Comparison of ENCODE assay signal across 1 cellular context in the genomic region with DNA sequence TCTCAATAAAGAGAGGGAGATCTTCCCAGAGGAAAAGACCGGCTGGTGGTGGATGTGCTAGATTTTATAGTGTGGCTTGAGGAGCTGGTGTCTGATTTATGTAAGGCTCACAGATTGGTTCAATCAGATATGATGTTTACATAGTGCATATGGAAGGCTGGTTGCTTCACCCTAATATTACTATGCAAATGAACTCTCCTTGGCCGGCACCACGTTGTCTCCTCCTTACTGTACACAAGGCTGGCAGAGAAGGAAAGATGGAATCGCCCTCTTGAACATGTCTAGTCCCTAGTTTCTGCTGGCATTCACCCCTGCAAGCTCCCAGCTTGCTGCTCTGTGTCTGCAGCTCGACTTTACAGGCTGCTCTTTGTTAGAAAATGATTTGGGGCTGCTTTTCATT.
TF ChIP-seq lines count a peak whose summit lies in the region.

No MANE protein-coding gene starts in this region.

TF ChIP-seq in HepG2, 621 proteins besides CTCF, POLR2A, EP300 and RAD21 (continued from another document):
- TF ChIP-seq ZNF333 (CRISPR knock-in tag; IDR thresholded peaks at IDR 0.05; ENCODE audit: borderline replicate concordance): no peak
- TF ChIP-seq, protein P1, sequence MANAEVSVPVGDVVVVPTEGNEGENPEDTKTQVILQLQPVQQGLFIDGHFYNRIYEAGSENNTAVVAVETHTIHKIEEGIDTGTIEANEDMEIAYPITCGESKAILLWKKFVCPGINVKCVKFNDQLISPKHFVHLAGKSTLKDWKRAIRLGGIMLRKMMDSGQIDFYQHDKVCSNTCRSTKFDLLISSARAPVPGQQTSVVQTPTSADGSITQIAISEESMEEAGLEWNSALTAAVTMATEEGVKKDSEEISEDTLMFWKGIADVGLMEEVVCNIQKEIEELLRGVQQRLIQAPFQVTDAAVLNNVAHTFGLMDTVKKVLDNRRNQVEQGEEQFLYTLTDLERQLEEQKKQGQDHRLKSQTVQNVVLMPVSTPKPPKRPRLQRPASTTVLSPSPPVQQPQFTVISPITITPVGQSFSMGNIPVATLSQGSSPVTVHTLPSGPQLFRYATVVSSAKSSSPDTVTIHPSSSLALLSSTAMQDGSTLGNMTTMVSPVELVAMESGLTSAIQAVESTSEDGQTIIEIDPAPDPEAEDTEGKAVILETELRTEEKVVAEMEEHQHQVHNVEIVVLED (CRISPR knock-in tag; IDR thresholded peaks at IDR 0.05; ENCODE audit: borderline replicate concordance): no peak
- no peak for TF ChIP-seq SMARCC2 (IDR thresholded peaks at IDR 0.05)
- no peak for TF ChIP-seq ZNF33B (CRISPR knock-in tag; IDR thresholded peaks at IDR 0.05)
- no peak for TF ChIP-seq ZNF572 (CRISPR knock-in tag; IDR thresholded peaks at IDR 0.05)
- no peak for TF ChIP-seq ATRX (CRISPR knock-in tag; IDR thresholded peaks at IDR 0.05; ENCODE audit: borderline replicate concordance)
- no peak for TF ChIP-seq SYNCRIP (IDR thresholded peaks at IDR 0.05; ENCODE audit: insufficient read depth, low read depth, low read length)
- TF ChIP-seq ZC3H4 (CRISPR knock-in tag; IDR thresholded peaks at IDR 0.05; ENCODE audit: borderline replicate concordance): no peak
- no peak for TF ChIP-seq TSC22D2 (CRISPR knock-in tag; IDR thresholded peaks at IDR 0.05; ENCODE audit: borderline replicate concordance)
- no peak for TF ChIP-seq GLI4 (CRISPR knock-in tag; IDR thresholded peaks at IDR 0.05; ENCODE audit: borderline replicate concordance)
- TF ChIP-seq KAT2B (IDR thresholded peaks at IDR 0.05; ENCODE audit: borderline replicate concordance, low read depth, low read length): no peak
- TF ChIP-seq CENPT (CRISPR knock-in tag; IDR thresholded peaks at IDR 0.05; ENCODE audit: low read depth): no peak
TF ChIP-seq in HepG2: peak in this region for 0.
